In genomic region chr6:52994789-52995078, GRCh38 we compare ENCODE assay signal across 8 cellular contexts. TPM values are rescaled to one million over a fixed set of nuclear protein-coding genes. Genes with fewer than 3 reads are reported as not detected.
DNase-seq lines count a peak whose midpoint lies in the region; ATAC-seq and TF ChIP-seq lines count a peak whose summit lies in the region.

No MANE protein-coding gene starts in this region.

- H3K9me3 ChIP-seq in Panc1 (ENCODE audit: control insufficient read depth, insufficient read depth, low read depth, low read length) = no peaks in the 10 kb centered on the region
- no peaks in the 10 kb centered on the region for H3K9me3 ChIP-seq in body of pancreas

- CTCF ChIA-PET in Panc1 (lab: Charles Lee) = interaction anchor here (0.8 kb wide), 1 partner anchor 112 kb away, joined by 3 read pairs; no protein-coding TSS in a partner anchor

- ATAC-seq in HG02884 (IDR thresholded peaks at IDR 0.05; ENCODE audit: unreplicated experiment) = peak; percentile 17
- ATAC-seq in Panc1 = peak; percentile 33
- ATAC-seq in body of pancreas = peak; percentile 16

- H3K4me1 Mint-ChIP-seq in immature natural killer cell = peaks cover 23 to 41% of the 10 kb centered on the region in 2 donors

- WGBS in body of pancreas, 2 donors = 0 to 1% methylated on average over 4 to 17 of the region's 17 CpGs

- peaks cover 18 to 26% (median 22%) of the 10 kb centered on the region in 3 donors for H3K27me3 Mint-ChIP-seq in immature natural killer cell (ENCODE audit: low read depth in 3 of 3)

- in situ Hi-C loops in Panc1 (cut with HindIII; ENCODE audit: low pct_unique_long_range_greater_than_20kb, low sequenced_read_pairs) = no loop called here

- peak overlapping the region; percentile 96 for H3K27ac ChIP-seq in Panc1 (ENCODE audit: low read length)
- peak overlapping the region; percentile 71 to 97 (median 96) for H3K27ac ChIP-seq in body of pancreas

- intact Hi-C loops in Panc1 (cut with micrococcal nuclease; ENCODE audit: unreplicated experiment) (loop anchor here (1.0 to 5.0 kb wide), 2 partner anchors 48 to 112 kb away; no protein-coding TSS in a partner anchor), body of pancreas (cut with DNase I) (no loop called here)

- H3K27me3 ChIP-seq in Panc1 (ENCODE audit: control insufficient read depth, insufficient read depth, low read length) = no peaks in the 10 kb centered on the region
- no peaks in the 10 kb centered on the region for H3K27me3 ChIP-seq in body of pancreas

- POLR2A ChIA-PET in Panc1 (lab: Charles Lee) = no interaction called here

- peak overlapping the region; percentile 88 to 100 (median 97) for H3K27ac Mint-ChIP-seq in immature natural killer cell

- peak; percentile 48 for DNase-seq in NCI-H345 (lab: John Stamatoyannopoulos, UW)
- no peak for DNase-seq in NCI-H345 treated with DMSO at 0.1 percent for 48 hours (lab: John Stamatoyannopoulos, UW; ENCODE audit: unreplicated experiment)
- no peak for DNase-seq in Panc1 (ENCODE audit: low read depth, low spot score)
- peak; percentile 20 to 47 (median 42) for DNase-seq in body of pancreas
- DNase-seq in immature natural killer cell = no peak
- peak; percentile 34 for DNase-seq in stimulated activated CD4-positive, alpha-beta T cell treated with anti-CD3 and anti-CD28 coated beads, Interleukin-1b, Interleukin-23, amount 100 ng/mL, for 48 hours
- no peak for DNase-seq in NCI-H526 treated with DMSO at 0.1 percent for 48 hours (lab: John Stamatoyannopoulos, UW)

- peaks cover 3% of the 10 kb centered on the region; the same call in 1 of the 2 replicates for H3K4me1 ChIP-seq in Panc1 (ENCODE audit: control insufficient read depth, insufficient read depth, low read length)
- peaks cover 14% of the 10 kb centered on the region for H3K4me1 ChIP-seq in body of pancreas

- peaks cover 0 to 6% (median 0%) of the 10 kb centered on the region in 6 donors for H3K9me3 Mint-ChIP-seq in immature natural killer cell

- no peaks in the 10 kb centered on the region for H3K36me3 ChIP-seq in Panc1 (ENCODE audit: control insufficient read depth, insufficient read depth, low read length)
- no peaks in the 10 kb centered on the region for H3K36me3 ChIP-seq in body of pancreas (replicated peaks in 1 of 2; ENCODE audit: insufficient read depth in 1 of 2, low read depth in 2 of 2)

- H3K4me3 ChIP-seq in Panc1 (ENCODE audit: low read depth in 2 of 2, low read length in 2 of 2) = peak overlapping the region; percentile 64 to 86
- peak overlapping the region; percentile 3 to 63 for H3K4me3 ChIP-seq in body of pancreas

- no TSS peak for BruUV-seq in Panc1 (replicated peaks; lab: Mats Ljungman, UMichigan)

- no peak for TF ChIP-seq POLR2A in body of pancreas (IDR thresholded peaks at IDR 0.05)

- peaks cover 4 to 6% (median 4%) of the 10 kb centered on the region in 3 donors for H3K36me3 Mint-ChIP-seq in immature natural killer cell

- no peak for TF ChIP-seq CTCF in Panc1 (IDR thresholded peaks at IDR 0.05)
- TF ChIP-seq CTCF in body of pancreas (IDR thresholded peaks at IDR 0.05) = no peak

- H3K4me3 Mint-ChIP-seq in immature natural killer cell = peak overlapping the region; percentile 90 to 99 (median 92)

RNA-seq across cellular contexts. Expression of gene GSTA4, which starts 0.3 kb away (rescaled TPM):
- total RNA-seq in Panc1 (2021; ENCODE audit: unreplicated experiment) (3.9 TPM), body of pancreas (10 to 100 TPM; 13.5 to 27.7 TPM)
- polyA plus RNA-seq in Panc1 (2012; ENCODE audit: insufficient read length) = 6.1 TPM
- polyA plus RNA-seq in immature natural killer cell = 1 to 10 TPM in 2 of 3 donors, not detected in 1; 5.3 to 6.4 TPM

Comparison
In these comparisons a context has a peak if more than half of its experiments do, and no peak if none do; other contexts are left out.
1. DNase-seq: peak in NCI-H345 (single experiment), body of pancreas (4 of 4) and stimulated activated CD4-positive, alpha-beta T cell treated with anti-CD3 and anti-CD28 coated beads, Interleukin-1b, Interleukin-23, amount 100 ng/mL, for 48 hours (single experiment); none in NCI-H345 treated with DMSO at 0.1 percent for 48 hours (single experiment), Panc1 (single experiment), immature natural killer cell (0 of 3) and NCI-H526 treated with DMSO at 0.1 percent for 48 hours (single experiment).
2. Peak in every context shown above with its lines, with median percentiles within 50 percentile points of each other: ATAC-seq.